16 cellular contexts compared by ENCODE assay signal in genomic region chr2:188598551-188598950, GRCh38.
DNase-seq lines count a peak whose midpoint lies in the region; ATAC-seq and TF ChIP-seq lines count a peak whose summit lies in the region.
"Had no signal": no experiment of that assay in that cellular context is flagged by ENCODE, and none has a peak within 500 bp of the region (broad histone marks: within the 10 kb centered on the region; RNA-seq: fewer than 3 reads in every experiment).

No MANE protein-coding gene starts in this region.

- H3K27ac ChIP-seq in uterus, result peak overlapping the region; percentile 69 to 73
- H3K27ac ChIP-seq: SJCRH30 had no signal

- in situ Hi-C loops in GM13976 (cut with MboI; ENCODE audit: low sequenced_read_pairs, unreplicated experiment), result no loop called here

- DNase-seq in NCI-H446 treated with DMSO at 0.1 percent for 48 hours (lab: John Stamatoyannopoulos, UW), result peak; percentile 58
- peak; percentile 7 for DNase-seq in globus pallidus (ENCODE audit: low spot score)
- peak; percentile 18 to 46 for DNase-seq in lung microvascular endothelial cell (ENCODE audit: low read depth in 2 of 2)
- DNase-seq in uterus, result peak; percentile 31 to 51
- DNase-seq in GM13976 (ENCODE audit: low spot score), result no peak
- DNase-seq: activated CD8-positive, alpha-beta memory T cell treated with anti-CD3 and anti-CD28 coated beads for 24 hours; activated gamma-delta T cell; CD4-positive, alpha-beta memory T cell; endodermal cell; head of caudate nucleus; occipital lobe; stimulated activated CD4-positive, alpha-beta T cell treated with anti-CD3 and anti-CD28 coated beads, Interleukin-1b, Interleukin-23, amount 100 ng/mL, for 48 hours had no signal

- intact Hi-C loops in uterus (cut with DNase I; ENCODE audit: low total_unique reads), result no loop called here

- H3K9me3 ChIP-seq in uterus, result no peaks in the 10 kb centered on the region
- H3K9me3 ChIP-seq: SJCRH30 had no signal

- H3K4me1 ChIP-seq in uterus, result peaks cover 3 to 6% of the 10 kb centered on the region in 2 donors

- TF ChIP-seq CTCF in uterus (IDR thresholded peaks at IDR 0.05) (no peak), GM13976 (IDR thresholded peaks at IDR 0.05; ENCODE audit: borderline replicate concordance, control extremely low read depth, extremely low read depth, insufficient read depth, missing control alignments) (no peak)

- TF ChIP-seq POLR2A in uterus (IDR thresholded peaks at IDR 0.05), result no peak

- H3K27me3 ChIP-seq in uterus, result no peaks in the 10 kb centered on the region
- H3K27me3 ChIP-seq: SJCRH30 had no signal

- no peak for ATAC-seq in HG03442 (IDR thresholded peaks at IDR 0.05; ENCODE audit: unreplicated experiment)
- no peak for ATAC-seq in GM19395 (IDR thresholded peaks at IDR 0.05; ENCODE audit: unreplicated experiment)

- no peaks in the 10 kb centered on the region for H3K36me3 ChIP-seq in uterus

- no peak overlapping the region for H3K4me3 ChIP-seq in uterus
- H3K4me3 ChIP-seq: lung, SJCRH30 had no signal
